ENCODE assay signal across 16 cellular contexts in genomic region chr16:89147085-89147771, GRCh38. TPM values are rescaled to one million over a fixed set of nuclear protein-coding genes. Genes with fewer than 3 reads are reported as not detected.
"Had no signal": no experiment of that assay in that cellular context is flagged by ENCODE, and none has a peak within 500 bp of the region (broad histone marks: within the 10 kb centered on the region; RNA-seq: fewer than 3 reads in every experiment).

No MANE protein-coding gene starts in this region.

RNA-seq across cellular contexts. Expression of gene CDH15, which starts 24.3 kb away (rescaled TPM):
- total RNA-seq: colonic mucosa; endothelial cell of umbilical vein; epithelial cell of proximal tubule; foreskin keratinocyte; lower leg skin; naive thymus-derived CD8-positive, alpha-beta T cell; progenitor cell of endocrine pancreas; stomach; subcutaneous adipose tissue; thyroid gland had no signal
- polyA plus RNA-seq: naive thymus-derived CD8-positive, alpha-beta T cell had no signal

RNA-seq across cellular contexts. Expression of gene SLC22A31, which starts 53.1 kb away (rescaled TPM):
- total RNA-seq: endothelial cell of umbilical vein; epithelial cell of proximal tubule; foreskin keratinocyte; gastroesophageal sphincter; lung microvascular endothelial cell; myocyte; naive thymus-derived CD8-positive, alpha-beta T cell; occipital lobe; subcutaneous adipose tissue; temporal lobe; urinary bladder had no signal
- polyA plus RNA-seq: naive thymus-derived CD8-positive, alpha-beta T cell had no signal
